Comparison of ENCODE assay signal across 16 cellular contexts in genomic region chr2:1884933-1885580, GRCh38.
A peak's percentile ranks its signal among the peaks of the same experiment; 100 is the strongest.
DNase-seq lines count a peak whose midpoint lies in the region; ATAC-seq and TF ChIP-seq lines count a peak whose summit lies in the region.
"Had no signal": no experiment of that assay in that cellular context is flagged by ENCODE, and none has a peak within 500 bp of the region (broad histone marks: within the 10 kb centered on the region; RNA-seq: fewer than 3 reads in every experiment).

No MANE protein-coding gene starts in this region.

- ATAC-seq in GM19395 (IDR thresholded peaks at IDR 0.05; ENCODE audit: unreplicated experiment) (no peak), GM21367 (IDR thresholded peaks at IDR 0.05; ENCODE audit: unreplicated experiment) (no peak)

- no peak overlapping the region for H3K4me3 ChIP-seq in brain microvascular endothelial cell (ENCODE audit: low read depth, low read length)
- H3K4me3 ChIP-seq: cardiac muscle cell, vagina had no signal

- no peaks in the 10 kb centered on the region for H3K36me3 ChIP-seq in brain microvascular endothelial cell (replicated peaks)
- H3K36me3 ChIP-seq: cardiac muscle cell, vagina had no signal

- intact Hi-C loops in head of caudate nucleus (cut with DNase I) = no loop called here

- H3K27ac ChIP-seq in brain microvascular endothelial cell = no peak overlapping the region
- H3K27ac ChIP-seq: cardiac muscle cell, parathyroid adenoma, vagina had no signal

- TF ChIP-seq CTCF in brain microvascular endothelial cell (IDR thresholded peaks at IDR 0.05; ENCODE audit: low read depth, low read length, missing control alignments) = no peak

- peaks cover 2% of the 10 kb centered on the region for H3K27me3 ChIP-seq in brain microvascular endothelial cell (replicated peaks)
- H3K27me3 ChIP-seq: cardiac muscle cell, vagina had no signal

- DNase-seq in A172 (ENCODE audit: low spot score) (peak; percentile 58), G401 (ENCODE audit: low spot score) (peak; percentile 9), brain microvascular endothelial cell (peak; percentile 91), lung microvascular endothelial cell (ENCODE audit: low read depth in 2 of 2) (peak; percentile 77 to 84), occipital lobe (lab: John Stamatoyannopoulos, UW) (no peak), head of caudate nucleus (no peak)
- DNase-seq: activated naive CD4-positive, alpha-beta T cell; NCI-H1436 treated with DMSO at 0.1 percent for 48 hours; NCI-H82; SHP77 treated with DMSO at 0.1 percent for 48 hours; stimulated activated CD4-positive, alpha-beta T cell treated with anti-CD3 and anti-CD28 coated beads, Interleukin-2, amount 100 ng/mL, for 48 hours had no signal

- in situ Hi-C loops in G401 (cut with HindIII; ENCODE audit: low sequenced_read_pairs) (no loop called here), brain microvascular endothelial cell (cut with HindIII; ENCODE audit: low pct_ligation_motif_present, low sequenced_read_pairs) (no loop called here)

Comparison
In these comparisons a context has a peak if more than half of its experiments do, and no peak if none do; other contexts are left out.
1. DNase-seq: peak in A172 (single experiment), G401 (single experiment), brain microvascular endothelial cell (single experiment) and lung microvascular endothelial cell (2 of 2); none in occipital lobe (single experiment) and head of caudate nucleus (0 of 42).